In the genomic region with DNA sequence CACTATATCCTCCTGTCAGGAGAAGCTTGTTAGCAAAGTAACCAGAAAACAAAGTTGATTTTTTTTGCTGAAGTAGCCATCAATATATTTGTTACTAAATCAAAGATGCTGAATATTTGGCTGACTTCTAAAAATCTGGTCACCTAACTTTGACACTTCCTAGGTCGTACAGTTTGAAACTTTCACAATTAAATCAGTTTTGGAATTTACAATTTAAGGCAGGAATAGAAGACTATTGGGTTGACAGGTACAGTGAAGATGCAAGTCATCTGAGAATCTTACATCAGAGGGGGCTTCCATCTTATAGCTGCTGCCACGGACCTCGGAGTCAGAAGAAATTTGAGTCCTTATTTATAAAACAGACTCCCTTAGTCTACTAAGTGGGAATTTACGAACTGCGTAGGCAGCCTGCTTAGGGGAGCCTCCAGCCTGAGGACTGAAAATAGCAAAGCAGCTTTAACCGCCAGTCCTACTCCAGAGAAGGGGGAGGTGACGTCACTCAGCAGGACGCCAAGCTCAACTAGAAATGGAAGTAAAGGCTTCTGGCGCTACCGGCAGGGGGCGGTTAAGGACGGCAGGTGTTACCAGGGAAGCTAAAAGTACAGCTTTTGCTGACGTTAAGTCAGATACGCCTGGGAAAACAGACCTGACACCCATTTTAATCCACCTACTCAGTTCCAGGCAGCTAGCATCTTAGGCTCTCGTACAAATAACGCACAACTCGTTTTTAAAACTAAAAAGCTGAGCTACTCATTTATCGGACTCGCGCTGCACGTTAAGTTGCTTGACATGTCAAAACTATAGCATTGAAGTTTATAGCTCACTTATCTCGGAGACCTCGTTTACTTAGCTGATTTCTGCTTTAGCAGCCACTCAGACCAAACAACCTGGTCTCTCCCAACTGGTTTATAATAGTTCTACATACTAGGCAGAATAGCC, we compare ENCODE assay signal across 8 cellular contexts.
A peak's percentile ranks its signal among the peaks of the same experiment; 100 is the strongest.
DNase-seq lines count a peak whose midpoint lies in the region; ATAC-seq and TF ChIP-seq lines count a peak whose summit lies in the region.

No MANE protein-coding gene starts in this region.

- in situ Hi-C loops in G401 (cut with HindIII; ENCODE audit: low sequenced_read_pairs), result no loop called here

- peak; percentile 53 for ATAC-seq in omental fat pad (ENCODE audit: low FRiP score)

- POLR2A ChIA-PET in HEK293 (lab: Yijun Ruan, JAX), result interaction anchor here (0.7 to 3.4 kb wide), 24 partner anchors 7 to 1812 kb away, joined by 3 to 57 read pairs (median 5); a partner anchor contains a TSS

- H3K27me3 Mint-ChIP-seq in activated naive CD4-positive, alpha-beta T cell treated with anti-CD3 and anti-CD28 coated beads for 36 hours (ENCODE audit: low read depth), result no peaks in the 10 kb centered on the region

- H3K4me1 ChIP-seq in HEK293 (ENCODE audit: control insufficient read depth, insufficient read depth, low read length) (peaks cover 18% of the 10 kb centered on the region), SJSA1 (replicated peaks) (peaks cover 39% of the 10 kb centered on the region), tibial artery (peaks cover 0 to 17% (median 3%) of the 10 kb centered on the region in 4 donors)

- H3K4me1 Mint-ChIP-seq in activated naive CD4-positive, alpha-beta T cell treated with anti-CD3 and anti-CD28 coated beads for 36 hours (ENCODE audit: low read depth), result peaks cover 31% of the 10 kb centered on the region

- H3K27ac ChIP-seq in HEK293 (ENCODE audit: extremely low read depth, low read depth, low read length) (peak overlapping the region; percentile 47), SJSA1 (peak overlapping the region; percentile 95), tibial artery (peak overlapping the region; percentile 93)

- H3K36me3 Mint-ChIP-seq in activated naive CD4-positive, alpha-beta T cell treated with anti-CD3 and anti-CD28 coated beads for 36 hours (ENCODE audit: low read depth), result peaks cover 2% of the 10 kb centered on the region

- no peaks in the 10 kb centered on the region for H3K9me3 Mint-ChIP-seq in activated naive CD4-positive, alpha-beta T cell treated with anti-CD3 and anti-CD28 coated beads for 36 hours

- no peaks in the 10 kb centered on the region for H3K36me3 ChIP-seq in HEK293 (ENCODE audit: control insufficient read depth in 2 of 2, insufficient read depth in 1 of 2, low read length in 2 of 2)
- H3K36me3 ChIP-seq in SJSA1, result no peaks in the 10 kb centered on the region
- H3K36me3 ChIP-seq in tibial artery, result no peaks in the 10 kb centered on the region

- peak overlapping the region; percentile 48 for H3K4me3 ChIP-seq in HEK293 (ENCODE audit: low read depth, low read length)
- peak overlapping the region; percentile 45 for H3K4me3 ChIP-seq in SJSA1
- peak overlapping the region; percentile 69 to 76 for H3K4me3 ChIP-seq in tibial artery

- H3K9me3 ChIP-seq in HEK293 (ENCODE audit: control insufficient read depth, insufficient read depth, low read depth, low read length) (no peaks in the 10 kb centered on the region), SJSA1 (replicated peaks) (no peaks in the 10 kb centered on the region), tibial artery (no peaks in the 10 kb centered on the region)

- CTCF ChIA-PET in HEK293 (lab: Yijun Ruan, JAX), result interaction anchor here (0.6 to 17.8 kb wide), 23 partner anchors 10 to 251 kb away, joined by 3 to 198 read pairs (median 4); partner anchors contain the start of gene TRIM38
- CTCF ChIA-PET in activated naive CD4-positive, alpha-beta T cell treated with anti-CD3 and anti-CD28 coated beads for 36 hours (lab: Charles Lee), result interaction anchor here (0.5 to 1.9 kb wide), 18 partner anchors 9 to 1440 kb away, joined by 3 to 15 read pairs (median 4); a partner anchor contains a TSS

- DNase-seq in G401 (ENCODE audit: low spot score), result peak; percentile 97
- DNase-seq in MV-4-11 (lab: John Stamatoyannopoulos, UW), result peak; percentile 94
- peak; percentile 92 to 97 for DNase-seq in SJSA1 (ENCODE audit: low read depth in 1 of 2, low spot score in 2 of 2)
- peak; percentile 98 for DNase-seq in activated naive CD4-positive, alpha-beta T cell treated with anti-CD3 and anti-CD28 coated beads for 36 hours
- DNase-seq in glomerular visceral epithelial cell (ENCODE audit: extremely low spot score), result peak; percentile 95
- DNase-seq in omental fat pad (ENCODE audit: low spot score), result peak; percentile 84
- DNase-seq in tibial artery, result peak; percentile 97 to 99

- intact Hi-C loops in activated naive CD4-positive, alpha-beta T cell treated with anti-CD3 and anti-CD28 coated beads for 36 hours (cut with micrococcal nuclease), result loop anchor here (1.0 to 10.0 kb wide), 6 partner anchors 29 to 1869 kb away; partner anchors contain the start of gene RIPOR2
- intact Hi-C loops in tibial artery (cut with DNase I; ENCODE audit: low total_unique reads), result loop anchor here (10.0 kb wide), 1 partner anchor 1809 kb away; a partner anchor contains a TSS

- peak overlapping the region; percentile 99 for H3K27ac Mint-ChIP-seq in activated naive CD4-positive, alpha-beta T cell treated with anti-CD3 and anti-CD28 coated beads for 36 hours

- H3K4me3 Mint-ChIP-seq in activated naive CD4-positive, alpha-beta T cell treated with anti-CD3 and anti-CD28 coated beads for 36 hours, result peak overlapping the region; percentile 87

- TF ChIP-seq CTCF in HEK293 (tag by site-specific recombination; IDR thresholded peaks at IDR 0.05) (peak; percentile 81), omental fat pad (IDR thresholded peaks at IDR 0.05) (peak in 1 of 3 donors; percentile 68), tibial artery (IDR thresholded peaks at IDR 0.05) (peak; percentile 80 to 81)

- no peaks in the 10 kb centered on the region for H3K27me3 ChIP-seq in SJSA1 (replicated peaks)
- H3K27me3 ChIP-seq in tibial artery, result no peaks in the 10 kb centered on the region

TF ChIP-seq in HEK293, 187 proteins besides CTCF, POLR2A, EP300 and RAD21 (continues in another document):
- TF ChIP-seq IKZF3 (tag by site-specific recombination; IDR thresholded peaks at IDR 0.05) (peak; percentile 80), ZNF791 (tag by site-specific recombination; IDR thresholded peaks at IDR 0.05) (no peak), AEBP2 (tag by site-specific recombination; IDR thresholded peaks at IDR 0.05; ENCODE audit: borderline replicate concordance) (no peak), SP2 (tag by site-specific recombination; IDR thresholded peaks at IDR 0.05) (peak; percentile 38), TSHZ1 (tag by site-specific recombination; IDR thresholded peaks at IDR 0.05; ENCODE audit: borderline replicate concordance) (peak; percentile 70; the same call in 1 of the 2 replicates), ZNF23 (tag by site-specific recombination; IDR thresholded peaks at IDR 0.05; ENCODE audit: borderline replicate concordance) (no peak), ZNF169 (tag by site-specific recombination; IDR thresholded peaks at IDR 0.05) (no peak)
- TF ChIP-seq, protein P1, sequence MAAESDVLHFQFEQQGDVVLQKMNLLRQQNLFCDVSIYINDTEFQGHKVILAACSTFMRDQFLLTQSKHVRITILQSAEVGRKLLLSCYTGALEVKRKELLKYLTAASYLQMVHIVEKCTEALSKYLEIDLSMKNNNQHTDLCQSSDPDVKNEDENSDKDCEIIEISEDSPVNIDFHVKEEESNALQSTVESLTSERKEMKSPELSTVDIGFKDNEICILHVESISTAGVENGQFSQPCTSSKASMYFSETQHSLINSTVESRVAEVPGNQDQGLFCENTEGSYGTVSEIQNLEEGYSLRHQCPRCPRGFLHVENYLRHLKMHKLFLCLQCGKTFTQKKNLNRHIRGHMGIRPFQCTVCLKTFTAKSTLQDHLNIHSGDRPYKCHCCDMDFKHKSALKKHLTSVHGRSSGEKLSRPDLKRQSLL (tag by site-specific recombination; IDR thresholded peaks at IDR 0.05), result no peak

Comparison
In these comparisons a context has a peak if more than half of its experiments do, and no peak if none do; other contexts are left out.
1. Peak in every context shown above with its lines: DNase-seq, ATAC-seq, H3K4me3 ChIP-seq and H3K27ac ChIP-seq.